In genomic region chr9:36190388-36191289, GRCh38 we compare ENCODE assay signal across 1 cellular context.
TF ChIP-seq lines count a peak whose summit lies in the region.

Gene CLTA, plus strand, starts transcription at chr9:36190921. Its CDS starts 136 bp downstream, at chr9:36191057.

TF ChIP-seq in HepG2, 621 proteins besides CTCF, POLR2A, EP300 and RAD21 (continued from another document and continues in another):
- TF ChIP-seq ZNF142 (CRISPR knock-in tag; IDR thresholded peaks at IDR 0.05) (peak; percentile 81; the same call in 1 of the 2 replicates), TRIM22 (IDR thresholded peaks at IDR 0.05) (no peak), HMGXB4 (CRISPR knock-in tag; IDR thresholded peaks at IDR 0.05; ENCODE audit: borderline replicate concordance in 1 of 2, low read depth in 1 of 2) (peak; percentile 83 to 87), ZBTB42 (CRISPR knock-in tag; IDR thresholded peaks at IDR 0.05) (peak; percentile 66; the same call in 1 of the 2 replicates), FOXK1 (CRISPR knock-in tag; IDR thresholded peaks at IDR 0.05; ENCODE audit: borderline replicate concordance, low read depth) (peak; percentile 55; the same call in 1 of the 2 replicates), ATAD3A (CRISPR knock-in tag; IDR thresholded peaks at IDR 0.05) (no peak), ZBTB44 (CRISPR knock-in tag; IDR thresholded peaks at IDR 0.05) (no peak), SATB2 (CRISPR knock-in tag; IDR thresholded peaks at IDR 0.05) (0 out of 2 replicates have a peak, but pooled peaks have one; percentile 65), TARDBP (CRISPR knock-in tag; IDR thresholded peaks at IDR 0.05) (no peak), ZNF264 (CRISPR knock-in tag; IDR thresholded peaks at IDR 0.05) (0 out of 2 replicates have a peak, but pooled peaks have one; percentile 48), ZNF230 (CRISPR knock-in tag; IDR thresholded peaks at IDR 0.05) (peak; percentile 84; the same call in 1 of the 2 replicates), CC2D1A (CRISPR knock-in tag; IDR thresholded peaks at IDR 0.05) (no peak), ZNF7 (CRISPR knock-in tag; IDR thresholded peaks at IDR 0.05) (no peak), ZNF775 (CRISPR knock-in tag; IDR thresholded peaks at IDR 0.05; ENCODE audit: borderline replicate concordance) (no peak), ZFY (CRISPR knock-in tag; IDR thresholded peaks at IDR 0.05) (peak; percentile 96), SUZ12 (IDR thresholded peaks at IDR 0.05; ENCODE audit: low read depth, low read length) (no peak), BHLHE40 (IDR thresholded peaks at IDR 0.05; ENCODE audit: low read length) (peak; percentile 68), GMEB2 (CRISPR knock-in tag; IDR thresholded peaks at IDR 0.05; ENCODE audit: low read depth) (no peak), TOPORS (CRISPR knock-in tag; IDR thresholded peaks at IDR 0.05) (no peak), MXD3 (CRISPR knock-in tag; IDR thresholded peaks at IDR 0.05) (peak; percentile 89), GABPA (IDR thresholded peaks at IDR 0.05; ENCODE audit: low read depth, low read length) (peak; percentile 84), GABPA (CRISPR knock-in tag; IDR thresholded peaks at IDR 0.05; ENCODE audit: low read depth) (peak; percentile 94), PRDM15 (CRISPR knock-in tag; IDR thresholded peaks at IDR 0.05) (peak; percentile 76), TMF1 (CRISPR knock-in tag; IDR thresholded peaks at IDR 0.05; ENCODE audit: low read depth) (0 out of 2 replicates have a peak, but pooled peaks have one; percentile 38), NFKB2 (CRISPR knock-in tag; IDR thresholded peaks at IDR 0.05; ENCODE audit: borderline replicate concordance) (peak; percentile 88; the same call in 1 of the 2 replicates), ZBTB43 (CRISPR knock-in tag; conservative IDR thresholded peaks at IDR 0.05) (peak; percentile 58; the same call in 1 of the 2 replicates), YY1 (IDR thresholded peaks at IDR 0.05; ENCODE audit: insufficient read depth, insufficient replicate concordance, low read depth, low read length) (peak; percentile 40), ELF3 (CRISPR knock-in tag; IDR thresholded peaks at IDR 0.05) (peak; percentile 96), ATRX (CRISPR knock-in tag; IDR thresholded peaks at IDR 0.05; ENCODE audit: borderline replicate concordance) (no peak), ZNF816 (CRISPR knock-in tag; IDR thresholded peaks at IDR 0.05; ENCODE audit: borderline replicate concordance) (no peak), ZNF749 (CRISPR knock-in tag; IDR thresholded peaks at IDR 0.05; ENCODE audit: borderline replicate concordance) (no peak), MXD1 (CRISPR knock-in tag; IDR thresholded peaks at IDR 0.05) (peak; percentile 55; the same call in 1 of the 2 replicates)
